ENCODE assay signal across 27 cellular contexts in the genomic region with DNA sequence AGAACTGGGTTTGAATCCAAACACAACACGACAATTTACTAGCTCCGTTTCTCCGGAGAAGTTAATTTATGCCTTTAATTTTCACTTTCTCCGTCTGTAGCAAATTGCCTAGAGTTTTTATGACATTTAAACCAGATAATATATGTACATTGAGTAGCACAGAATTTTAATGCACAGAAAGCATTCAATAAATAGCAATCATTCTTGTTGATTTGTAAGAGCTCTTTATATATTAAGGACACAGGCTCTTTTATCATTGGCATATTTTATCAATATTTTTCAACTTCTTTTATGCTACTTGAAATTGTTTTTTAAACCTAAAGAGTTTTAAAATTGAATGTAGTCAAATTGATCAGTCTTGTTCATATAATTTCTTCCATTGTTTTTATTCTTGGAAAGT.
"Had no signal": no experiment of that assay in that cellular context is flagged by ENCODE, and none has a peak within 500 bp of the region (broad histone marks: within the 10 kb centered on the region; RNA-seq: fewer than 3 reads in every experiment).

No MANE protein-coding gene starts in this region.

- ATAC-seq: stimulated activated effector memory CD8-positive, alpha-beta T cell treated with anti-CD3 and anti-CD28 coated beads, Interleukin-12 subunit alpha, Interleukin-12 subunit beta, amount 100 ng/mL, for 72 hours; stimulated activated memory B cell treated with anti-CD40 and anti-IgM and Interleukin-4, amounts not matched to agents 10 μg/mL and 1 μg/mL and 100 μg/mL, for 72 hours; stimulated activated naive B cell treated with anti-CD40 and anti-IgM and Interleukin-4, amounts not matched to agents 10 μg/mL and 1 μg/mL and 100 μg/mL, for 72 hours; stimulated activated naive CD8-positive, alpha-beta T cell treated with anti-CD3 and anti-CD28 coated beads, Interleukin-15, amount 100 ng/mL, for 72 hours; stimulated activated naive CD8-positive, alpha-beta T cell treated with anti-CD3 and anti-CD28 coated beads, Interleukin-15, Interleukin-2, amounts not matched to agents 100 U/mL and 50 U/mL, for 24 hours; upper lobe of right lung had no signal

- H3K27me3 ChIP-seq: stomach, suprapubic skin, testis, thyroid gland, tibial artery, tibial nerve, transverse colon, upper lobe of left lung, upper lobe of right lung, uterus, vagina had no signal

- H3K9me3 ChIP-seq: suprapubic skin, testis, thoracic aorta, thyroid gland, tibial artery, transverse colon, upper lobe of right lung, vagina had no signal

- FAIRE-seq: urothelium cell line had no signal

- H3K4me1 ChIP-seq: stomach, suprapubic skin, testis, thyroid gland, tibial artery, tibial nerve, transverse colon, upper lobe of left lung, upper lobe of right lung, uterus, vagina had no signal

- H3K4me3 ChIP-seq: stomach, suprapubic skin, testis, thoracic aorta, thyroid gland, tibial artery, tibial nerve, transverse colon, upper lobe of left lung, upper lobe of right lung, uterus, vagina had no signal

- H3K27ac ChIP-seq: stomach, suprapubic skin, testis, thoracic aorta, thyroid gland, tibial artery, tibial nerve, transverse colon, upper lobe of left lung, upper lobe of right lung, uterus, vagina had no signal

- DNase-seq: stimulated activated CD4-positive, alpha-beta T cell treated with anti-CD3 and anti-CD28 coated beads, Interleukin-2, amount 100 ng/mL, for 48 hours; stimulated activated CD4-positive, alpha-beta T cell treated with anti-CD3 and anti-CD28 coated beads, Interleukin-4, amount 100 ng/mL, for 1 hour; stimulated activated CD4-positive, alpha-beta T cell treated with anti-CD3 and anti-CD28 coated beads, Interleukin-4, amount 100 ng/mL, for 24 hours; stimulated activated CD4-positive, alpha-beta T cell treated with anti-CD3 and anti-CD28 coated beads, Interleukin-4, amount 100 ng/mL, for 4 hours; stimulated activated CD8-positive, alpha-beta memory T cell treated with anti-CD3 and anti-CD28 coated beads, Interleukin-4, amount 100 ng/mL, for 48 hours; stimulated activated naive B cell treated with anti-CD40 and anti-IgM and Interleukin-4, amounts not matched to agents 10 μg/mL and 1 μg/mL and 100 μg/mL, for 72 hours; stimulated activated naive CD4-positive, alpha-beta T cell; stimulated activated naive CD4-positive, alpha-beta T cell treated with Interleukin-2 at 50 U/mL for 16 hours; stimulated activated naive CD8-positive, alpha-beta T cell treated with anti-CD3 and anti-CD28 coated beads, Interleukin-15, amount 100 ng/mL, for 72 hours; stimulated activated naive CD8-positive, alpha-beta T cell treated with anti-CD3 and anti-CD28 coated beads, Interleukin-15, Interleukin-2, amounts not matched to agents 100 U/mL and 50 U/mL, for 24 hours; stomach; substantia nigra; testis; thyroid gland; tibial artery; transverse colon; trophoblast cell; upper lobe of left lung; uterus had no signal

- H3K36me3 ChIP-seq: stomach, suprapubic skin, thoracic aorta, thyroid gland, tibial artery, tibial nerve, transverse colon, upper lobe of left lung, upper lobe of right lung, uterus, vagina had no signal
